12 cellular contexts compared by ENCODE assay signal in the genomic region with DNA sequence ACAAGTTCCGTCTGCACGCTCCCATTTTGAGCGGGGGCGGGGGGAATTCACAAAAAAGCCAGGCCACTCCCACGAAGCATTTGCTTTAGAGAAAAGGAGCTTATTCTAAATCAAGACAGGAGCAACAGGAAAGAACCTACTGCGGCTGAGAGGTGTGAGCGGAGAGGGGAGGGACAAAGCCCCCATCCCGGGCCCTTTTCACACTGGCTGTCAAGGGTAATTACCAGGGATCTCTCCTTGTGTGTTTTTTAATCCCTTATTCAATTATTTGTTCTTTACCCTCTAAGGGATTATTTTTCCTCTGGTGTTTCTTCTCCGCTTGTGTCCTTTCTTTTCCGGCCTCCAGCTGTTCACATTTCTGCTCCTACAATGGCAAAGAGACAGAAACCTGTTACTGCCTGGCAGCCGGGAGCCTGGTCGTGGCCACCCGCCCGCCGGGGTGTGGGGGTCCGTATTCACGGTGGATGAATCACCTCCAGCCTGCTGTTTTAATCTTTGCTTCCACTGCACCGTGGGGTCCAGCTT.
DNase-seq lines count a peak whose midpoint lies in the region; ATAC-seq and TF ChIP-seq lines count a peak whose summit lies in the region.
"Had no signal": no experiment of that assay in that cellular context is flagged by ENCODE, and none has a peak within 500 bp of the region (broad histone marks: within the 10 kb centered on the region; RNA-seq: fewer than 3 reads in every experiment).

No MANE protein-coding gene starts in this region.

- DNase-seq in ELF-1 (ENCODE audit: low read depth, low spot score) (peak; percentile 41), NCI-H1092 (lab: John Stamatoyannopoulos, UW) (peak; percentile 53), astrocyte of the hippocampus (ENCODE audit: low read depth, low spot score) (peak; percentile 50), AG08395 (ENCODE audit: low spot score) (no peak), glomerular visceral epithelial cell (ENCODE audit: extremely low spot score) (no peak), HUDEP-2 (lab: John Stamatoyannopoulos, UW; ENCODE audit: unreplicated experiment in 76 of 76) (no peak)
- DNase-seq: activated T-cell treated with anti-CD3 and anti-CD28 coated beads, Interleukin-2, amount 50 U/mL, for 24 hours; DMS53 had no signal

- H3K4me2 ChIP-seq in neural cell (ENCODE audit: low read length) = peak overlapping the region; percentile 70
- H3K4me2 ChIP-seq: KMS-11 had no signal

- WGBS in gastroesophageal sphincter (ENCODE audit: low coverage in 1 of 2), 2 donors = 18 to 30% methylated on average over 3 to 13 of the region's 18 CpGs

- H3K27ac ChIP-seq in neural cell (ENCODE audit: low read length) = peak overlapping the region; percentile 61
- H3K27ac ChIP-seq in gastroesophageal sphincter = peak overlapping the region in 1 of 4 donors; percentile 6
- H3K27ac ChIP-seq: KMS-11 had no signal

- no peak for ATAC-seq in gastroesophageal sphincter
- ATAC-seq: left lobe of liver had no signal

- H2AFZ ChIP-seq in neural cell (ENCODE audit: low read depth, low read length) = peak overlapping the region; percentile 14

- H3K36me3 ChIP-seq in neural cell (ENCODE audit: insufficient read depth, low read length) = no peaks in the 10 kb centered on the region
- no peaks in the 10 kb centered on the region for H3K36me3 ChIP-seq in gastroesophageal sphincter

- TF ChIP-seq CTCF in neural cell (IDR thresholded peaks at IDR 0.05; ENCODE audit: poor library complexity, severe bottlenecking) = no peak
- no peak for TF ChIP-seq CTCF in gastroesophageal sphincter (IDR thresholded peaks at IDR 0.05)

- H4K20me1 ChIP-seq in neural cell (ENCODE audit: insufficient read depth) = no peaks in the 10 kb centered on the region

- peak overlapping the region; percentile 49 for H3K9ac ChIP-seq in neural cell (ENCODE audit: low read length)
- H3K9ac ChIP-seq: KMS-11 had no signal

- H3K9me2 ChIP-seq in neural cell (ENCODE audit: insufficient read depth, low read length) = no peaks in the 10 kb centered on the region

- TF ChIP-seq EP300 in neural cell (conservative IDR thresholded peaks at IDR 0.05; ENCODE audit: poor library complexity, severe bottlenecking) (no peak), gastroesophageal sphincter (IDR thresholded peaks at IDR 0.05) (no peak)

- H3K9me3 ChIP-seq in neural cell (ENCODE audit: low read length) (no peaks in the 10 kb centered on the region), gastroesophageal sphincter (no peaks in the 10 kb centered on the region)

- H3F3A ChIP-seq in neural cell (ENCODE audit: insufficient read depth, low read length, poor library complexity, severe bottlenecking) = peaks cover 15% of the 10 kb centered on the region

- TF ChIP-seq RAD21 in neural cell (conservative IDR thresholded peaks at IDR 0.05) = no peak

- H3K4me3 ChIP-seq in neural cell (ENCODE audit: low read length) = peak overlapping the region; percentile 58
- H3K4me3 ChIP-seq in gastroesophageal sphincter = peak overlapping the region in 1 of 2 donors; percentile 9

- peaks cover 0 to 13% (median 0%) of the 10 kb centered on the region in 3 donors for H3K4me1 ChIP-seq in gastroesophageal sphincter

- no peaks in the 10 kb centered on the region for H3K79me2 ChIP-seq in neural cell (replicated peaks; ENCODE audit: insufficient read depth, low read length)

- no peak for TF ChIP-seq POLR2A in gastroesophageal sphincter (IDR thresholded peaks at IDR 0.05)

- H3K27me3 ChIP-seq in neural cell (ENCODE audit: insufficient read depth, low read depth, low read length) (no peaks in the 10 kb centered on the region), gastroesophageal sphincter (peaks cover 47% of the 10 kb centered on the region)

TF ChIP-seq in neural cell, 6 proteins besides CTCF, POLR2A, EP300 and RAD21:
- no peak for TF ChIP-seq EZH2 (IDR thresholded peaks at IDR 0.05; ENCODE audit: borderline replicate concordance, insufficient read depth, low read length, poor library complexity, severe bottlenecking)
- TF ChIP-seq POLR2AphosphoS5 (IDR thresholded peaks at IDR 0.05) = no peak
- no peak for TF ChIP-seq TAF1 (IDR thresholded peaks at IDR 0.05; ENCODE audit: low read depth)
- no peak for TF ChIP-seq SMC3 (conservative IDR thresholded peaks at IDR 0.05; ENCODE audit: poor library complexity)
- TF ChIP-seq MXI1 (conservative IDR thresholded peaks at IDR 0.05; ENCODE audit: poor library complexity, severe bottlenecking) = no peak
- TF ChIP-seq, protein P1, sequence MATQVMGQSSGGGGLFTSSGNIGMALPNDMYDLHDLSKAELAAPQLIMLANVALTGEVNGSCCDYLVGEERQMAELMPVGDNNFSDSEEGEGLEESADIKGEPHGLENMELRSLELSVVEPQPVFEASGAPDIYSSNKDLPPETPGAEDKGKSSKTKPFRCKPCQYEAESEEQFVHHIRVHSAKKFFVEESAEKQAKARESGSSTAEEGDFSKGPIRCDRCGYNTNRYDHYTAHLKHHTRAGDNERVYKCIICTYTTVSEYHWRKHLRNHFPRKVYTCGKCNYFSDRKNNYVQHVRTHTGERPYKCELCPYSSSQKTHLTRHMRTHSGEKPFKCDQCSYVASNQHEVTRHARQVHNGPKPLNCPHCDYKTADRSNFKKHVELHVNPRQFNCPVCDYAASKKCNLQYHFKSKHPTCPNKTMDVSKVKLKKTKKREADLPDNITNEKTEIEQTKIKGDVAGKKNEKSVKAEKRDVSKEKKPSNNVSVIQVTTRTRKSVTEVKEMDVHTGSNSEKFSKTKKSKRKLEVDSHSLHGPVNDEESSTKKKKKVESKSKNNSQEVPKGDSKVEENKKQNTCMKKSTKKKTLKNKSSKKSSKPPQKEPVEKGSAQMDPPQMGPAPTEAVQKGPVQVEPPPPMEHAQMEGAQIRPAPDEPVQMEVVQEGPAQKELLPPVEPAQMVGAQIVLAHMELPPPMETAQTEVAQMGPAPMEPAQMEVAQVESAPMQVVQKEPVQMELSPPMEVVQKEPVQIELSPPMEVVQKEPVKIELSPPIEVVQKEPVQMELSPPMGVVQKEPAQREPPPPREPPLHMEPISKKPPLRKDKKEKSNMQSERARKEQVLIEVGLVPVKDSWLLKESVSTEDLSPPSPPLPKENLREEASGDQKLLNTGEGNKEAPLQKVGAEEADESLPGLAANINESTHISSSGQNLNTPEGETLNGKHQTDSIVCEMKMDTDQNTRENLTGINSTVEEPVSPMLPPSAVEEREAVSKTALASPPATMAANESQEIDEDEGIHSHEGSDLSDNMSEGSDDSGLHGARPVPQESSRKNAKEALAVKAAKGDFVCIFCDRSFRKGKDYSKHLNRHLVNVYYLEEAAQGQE (IDR thresholded peaks at IDR 0.05; ENCODE audit: borderline replicate concordance) = no peak

Comparison
In these comparisons a context has a peak if more than half of its experiments do, and no peak if none do; other contexts are left out.
1. DNase-seq: peak in ELF-1 (single experiment), NCI-H1092 (single experiment) and astrocyte of the hippocampus (single experiment); none in AG08395 (single experiment), glomerular visceral epithelial cell (single experiment) and HUDEP-2 (0 of 76).